8 cellular contexts compared by ENCODE assay signal in genomic region chr22:39243443-39244072, GRCh38. TPM values are rescaled to one million over a fixed set of nuclear protein-coding genes. Genes with fewer than 3 reads are reported as not detected.
DNase-seq lines count a peak whose midpoint lies in the region; ATAC-seq, FAIRE-seq and TF ChIP-seq lines count a peak whose summit lies in the region.

No MANE protein-coding gene starts in this region.

- H3K27me3 ChIP-seq in suprapubic skin, result peaks cover 3% of the 10 kb centered on the region

- no peak for TF ChIP-seq CTCF in suprapubic skin (IDR thresholded peaks at IDR 0.05)

- no peak for TF ChIP-seq EP300 in suprapubic skin (IDR thresholded peaks at IDR 0.05)

- H3K27ac ChIP-seq in angular gyrus (ENCODE audit: low read depth, low read length) (peak overlapping the region; percentile 85), suprapubic skin (peak overlapping the region; percentile 95)

- H3K4me1 ChIP-seq in suprapubic skin, result peaks cover 71% of the 10 kb centered on the region

- peak overlapping the region; percentile 81 for H3K4me3 ChIP-seq in suprapubic skin

- no peaks in the 10 kb centered on the region for H3K36me3 ChIP-seq in suprapubic skin

- no peaks in the 10 kb centered on the region for H3K9me3 ChIP-seq in suprapubic skin

- no peak for FAIRE-seq in GM19239 (lab: Jason Lieb, UNC)

- TF ChIP-seq POLR2A in suprapubic skin (IDR thresholded peaks at IDR 0.05), result no peak

- WGBS in suprapubic skin, result 0% methylated on average over 25 of the region's 55 CpGs

- ATAC-seq in GM18517 (IDR thresholded peaks at IDR 0.05; ENCODE audit: unreplicated experiment), result no peak

- DNase-seq in NCI-H146 (lab: John Stamatoyannopoulos, UW) (peak; percentile 24), NCI-H146 treated with DMSO at 0.1 percent for 48 hours (lab: John Stamatoyannopoulos, UW; ENCODE audit: unreplicated experiment) (no peak), kidney tubule cell (ENCODE audit: low spot score) (peak; percentile 48), suprapubic skin (ENCODE audit: low spot score in 2 of 2) (no peak), GM19239 (ENCODE audit: insufficient read length, low spot score) (no peak), GM19238 (ENCODE audit: insufficient read length, low spot score) (no peak)

RNA-seq across cellular contexts. Expression of gene PDGFB, which starts 1.2 kb away (rescaled TPM):
- 10 to 100 TPM; 10.5 to 20.6 (median 12.0) TPM for total RNA-seq in suprapubic skin

Comparison
In these comparisons a context has a peak if more than half of its experiments do, and no peak if none do; other contexts are left out.
1. DNase-seq: peak in NCI-H146 (single experiment) and kidney tubule cell (single experiment); none in NCI-H146 treated with DMSO at 0.1 percent for 48 hours (single experiment), suprapubic skin (0 of 2), GM19239 (single experiment) and GM19238 (single experiment).